In the genomic region with DNA sequence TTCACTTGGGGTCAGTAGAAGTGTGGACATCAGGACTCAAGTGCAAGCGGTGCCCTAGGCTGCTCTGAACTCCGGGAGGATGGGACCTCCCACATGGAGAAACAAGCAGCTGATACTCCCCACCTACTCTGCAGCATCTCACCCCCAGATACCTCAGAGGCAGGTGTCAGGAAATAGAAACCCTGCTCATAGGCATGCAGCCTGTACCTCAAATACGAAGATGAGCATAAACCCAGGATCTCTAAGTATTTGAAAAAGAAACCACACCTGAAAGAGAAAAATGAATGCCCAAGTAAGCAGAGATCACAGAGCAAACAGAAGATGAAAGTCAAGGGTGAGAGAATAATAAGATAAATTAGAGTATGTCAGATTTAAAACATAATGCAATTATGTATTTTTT, we compare ENCODE assay signal across 23 cellular contexts.
"Had no signal": no experiment of that assay in that cellular context is flagged by ENCODE, and none has a peak within 500 bp of the region (broad histone marks: within the 10 kb centered on the region; RNA-seq: fewer than 3 reads in every experiment).

No MANE protein-coding gene starts in this region.

- H3K79me2 ChIP-seq: hepatocyte had no signal

- H3K4me1 ChIP-seq: esophagus muscularis mucosa, foreskin keratinocyte, gastroesophageal sphincter, heart left ventricle, left lung, lower lobe of right lung had no signal

- H2AFZ ChIP-seq: hepatocyte had no signal

- H3K27me3 ChIP-seq: esophagus muscularis mucosa, foreskin keratinocyte, hepatocyte had no signal

- H3K4me2 ChIP-seq: hepatocyte had no signal

- H3K27ac ChIP-seq: coronary artery, dorsolateral prefrontal cortex, esophagus muscularis mucosa, foreskin keratinocyte, gastroesophageal sphincter, heart left ventricle, hepatocyte, left lung, lower lobe of right lung had no signal

- ATAC-seq: foreskin keratinocyte; gastroesophageal sphincter; heart left ventricle; left cardiac atrium; left lung; left ventricle myocardium superior; lower lobe of right lung; naive thymus-derived CD4-positive, alpha-beta T cell had no signal

- H3K36me3 ChIP-seq: esophagus muscularis mucosa, gastroesophageal sphincter, heart left ventricle, left lung, lower lobe of right lung had no signal

- FAIRE-seq: colon, endothelial cell of umbilical vein, frontal cortex, islet of Langerhans, keratinocyte had no signal

- H3K9me3 ChIP-seq: esophagus muscularis mucosa, gastroesophageal sphincter, heart left ventricle, left lung, lower lobe of right lung had no signal

- H3K4me3 ChIP-seq: coronary artery, dorsolateral prefrontal cortex, esophagus muscularis mucosa, gastroesophageal sphincter, heart left ventricle, hepatocyte, left lung, lower lobe of right lung had no signal

- DNase-seq: dermis blood vessel endothelial cell; dorsolateral prefrontal cortex; effector CD4-positive, alpha-beta T cell; effector memory CD4-positive, alpha-beta T cell; foreskin keratinocyte; heart left ventricle; hypothalamus; left cardiac atrium; left lung; left ventricle myocardium superior; lower lobe of right lung; mesenchymal stem cell; midbrain; naive thymus-derived CD4-positive, alpha-beta T cell had no signal
